9 cellular contexts compared by ENCODE assay signal in genomic region chr7:20241491-20242261, GRCh38. TPM values are rescaled to one million over a fixed set of nuclear protein-coding genes. Genes with fewer than 3 reads are reported as not detected.
A peak's percentile ranks its signal among the peaks of the same experiment; 100 is the strongest.
DNase-seq lines count a peak whose midpoint lies in the region; ATAC-seq, FAIRE-seq and TF ChIP-seq lines count a peak whose summit lies in the region.
"Had no signal": no experiment of that assay in that cellular context is flagged by ENCODE, and none has a peak within 500 bp of the region (broad histone marks: within the 10 kb centered on the region; RNA-seq: fewer than 3 reads in every experiment).

No MANE protein-coding gene starts in this region.

- intact Hi-C loops in CD4-positive, alpha-beta T cell (cut with DNase I, micrococcal nuclease), result no loop called here
- intact Hi-C loops in OCI-LY7 (cut with micrococcal nuclease; ENCODE audit: unreplicated experiment), result no loop called here
- intact Hi-C loops in uterus (cut with DNase I; ENCODE audit: low total_unique reads), result no loop called here

- no peak overlapping the region for H2AFZ ChIP-seq in OCI-LY7 (ENCODE audit: low read length)

- no peak overlapping the region for H3K4me3 Mint-ChIP-seq in memory B cell
- no peak overlapping the region for H3K4me3 Mint-ChIP-seq in CD4-positive, alpha-beta T cell

- H3K9me3 Mint-ChIP-seq in memory B cell, result no peaks in the 10 kb centered on the region
- no peaks in the 10 kb centered on the region for H3K9me3 Mint-ChIP-seq in CD4-positive, alpha-beta T cell

- no peak for TF ChIP-seq CTCF in CD4-positive, alpha-beta T cell (IDR thresholded peaks at IDR 0.05)
- TF ChIP-seq CTCF in OCI-LY7 (conservative IDR thresholded peaks at IDR 0.05; ENCODE audit: low read length), result no peak
- TF ChIP-seq CTCF in uterus (IDR thresholded peaks at IDR 0.05), result no peak

- TF ChIP-seq POLR2A in GM12891 (IDR thresholded peaks at IDR 0.05; ENCODE audit: low read depth, low read length) (no peak), uterus (IDR thresholded peaks at IDR 0.05) (no peak)

- no peaks in the 10 kb centered on the region for H3K9me3 ChIP-seq in CD4-positive, alpha-beta T cell (ENCODE audit: control insufficient read depth, low read length)
- H3K9me3 ChIP-seq in OCI-LY7 (ENCODE audit: low read length) (no peaks in the 10 kb centered on the region), uterus (no peaks in the 10 kb centered on the region)

- H4K20me1 ChIP-seq in OCI-LY7 (ENCODE audit: insufficient read depth, low read length), result no peaks in the 10 kb centered on the region

- no peaks in the 10 kb centered on the region for H3K27me3 Mint-ChIP-seq in memory B cell
- H3K27me3 Mint-ChIP-seq in CD4-positive, alpha-beta T cell, result no peaks in the 10 kb centered on the region

- H3K27me3 ChIP-seq in CD4-positive, alpha-beta T cell (ENCODE audit: control insufficient read depth, insufficient read depth, low read length), result no peaks in the 10 kb centered on the region
- H3K27me3 ChIP-seq in uterus, result no peaks in the 10 kb centered on the region

- FAIRE-seq in GM12891 (lab: Jason Lieb, UNC), result peak; percentile 89

- POLR2A ChIA-PET in CD4-positive, alpha-beta T cell (lab: Charles Lee), result no interaction called here
- POLR2A ChIA-PET in OCI-LY7 (lab: Charles Lee), result interaction anchor here (0.5 to 1.5 kb wide), 3 partner anchors 10 to 474 kb away, joined by 3 to 5 read pairs (median 5); no protein-coding TSS in a partner anchor

- H3K79me2 ChIP-seq in OCI-LY7 (ENCODE audit: insufficient read depth, low read depth, low read length), result no peaks in the 10 kb centered on the region

- ATAC-seq in HG02798 (IDR thresholded peaks at IDR 0.05; ENCODE audit: poor library complexity, unreplicated experiment) (peak; percentile 26), memory B cell (ENCODE audit: low read depth) (no peak)
- ATAC-seq in CD4-positive, alpha-beta T cell (ENCODE audit: poor library complexity), result no peak

- H3K4me1 ChIP-seq in OCI-LY7 (ENCODE audit: insufficient read depth, low read length, poor library complexity, severe bottlenecking), result no peaks in the 10 kb centered on the region
- no peaks in the 10 kb centered on the region for H3K4me1 ChIP-seq in uterus

- H3K27ac Mint-ChIP-seq in memory B cell, result peak overlapping the region; percentile 81
- no peak overlapping the region for H3K27ac Mint-ChIP-seq in CD4-positive, alpha-beta T cell

- DNase-seq in GM12891 (ENCODE audit: insufficient read length, low spot score) (no peak), NCI-H748 treated with DMSO at 0.1 percent for 48 hours (lab: John Stamatoyannopoulos, UW) (peak; percentile 26), memory B cell (ENCODE audit: low spot score in 2 of 2) (no peak), NCI-H2227 (lab: John Stamatoyannopoulos, UW; ENCODE audit: unreplicated experiment) (no peak), OCI-LY7 (ENCODE audit: low spot score) (no peak), uterus (no peak)
- DNase-seq in CD4-positive, alpha-beta T cell, result no peak

- H3K27ac ChIP-seq in CD4-positive, alpha-beta T cell (ENCODE audit: low read depth, low read length), result no peak overlapping the region
- no peak overlapping the region for H3K27ac ChIP-seq in OCI-LY7 (ENCODE audit: low read depth, low read length, poor library complexity, severe bottlenecking)
- H3K27ac ChIP-seq in uterus, result no peak overlapping the region
- H3K27ac ChIP-seq: VCaP had no signal

- no peaks in the 10 kb centered on the region for H3K9me2 ChIP-seq in OCI-LY7 (ENCODE audit: insufficient read depth, low read length)

- BruUV-seq in OCI-LY7 (replicated peaks; lab: Mats Ljungman, UMichigan), result no TSS peak

- no peak overlapping the region for H3K4me2 ChIP-seq in OCI-LY7 (ENCODE audit: low read length)

- H3K36me3 ChIP-seq in OCI-LY7 (ENCODE audit: insufficient read depth, low read length), result no peaks in the 10 kb centered on the region
- H3K36me3 ChIP-seq in uterus, result no peaks in the 10 kb centered on the region

- H3K4me3 ChIP-seq in OCI-LY7 (ENCODE audit: low read depth, low read length, poor library complexity, severe bottlenecking) (no peak overlapping the region), uterus (no peak overlapping the region)

- peaks cover 29% of the 10 kb centered on the region for H3K4me1 Mint-ChIP-seq in memory B cell
- no peaks in the 10 kb centered on the region for H3K4me1 Mint-ChIP-seq in CD4-positive, alpha-beta T cell (ENCODE audit: low read depth)

- CTCF ChIA-PET in CD4-positive, alpha-beta T cell (lab: Charles Lee), result no interaction called here
- CTCF ChIA-PET in OCI-LY7 (lab: Charles Lee; ENCODE audit: unreplicated experiment), result no interaction called here

- peaks cover 2% of the 10 kb centered on the region for H3K36me3 Mint-ChIP-seq in memory B cell
- H3K36me3 Mint-ChIP-seq in CD4-positive, alpha-beta T cell (ENCODE audit: low read depth), result no peaks in the 10 kb centered on the region

TF ChIP-seq in GM12891, 5 proteins besides CTCF, POLR2A, EP300 and RAD21:
- TF ChIP-seq POU2F2 (IDR thresholded peaks at IDR 0.05; ENCODE audit: low read depth, low read length) (no peak), SPI1 (IDR thresholded peaks at IDR 0.05; ENCODE audit: low read depth, low read length) (peak; percentile 94)

RNA-seq across cellular contexts. Expression of gene MACC1, which starts 24.5 kb away (rescaled TPM):
- 0.64 TPM for polyA plus RNA-seq in GM12891 (2012; ENCODE audit: low read depth, missing spikeins)
- total RNA-seq in CD4-positive, alpha-beta T cell, result under 1 TPM; 0.05 to 0.14 TPM
- 5.0 and 6.5 TPM in 2 replicates for total RNA-seq in OCI-LY7 (2014; rRNA removed; shearing (Covaris generic))
- total RNA-seq in OCI-LY7 (2022) (9.1 and 11.1 TPM in 2 replicates), uterus (10 to 100 TPM in 1 of 4 donors, 1 to 10 TPM in 2, not detected in 1; 1.0 to 23.9 (median 1.5) TPM)
